1 cellular context compared by ENCODE assay signal in genomic region chr5:133025804-133026663, GRCh38.
TF ChIP-seq lines count a peak whose summit lies in the region.

Gene ZCCHC10 (minus strand): TSS chr5:133026549. CDS start chr5:133026537, 12 bp downstream.

TF ChIP-seq in HepG2, 621 proteins besides CTCF, POLR2A, EP300 and RAD21 (continued from another document and continues in another):
- TF ChIP-seq CREB1 (IDR thresholded peaks at IDR 0.05) (no peak), CREB1 (CRISPR knock-in tag; IDR thresholded peaks at IDR 0.05) (peak; percentile 33; the same call in 1 of the 2 replicates), KDM2A (CRISPR knock-in tag; IDR thresholded peaks at IDR 0.05; ENCODE audit: borderline replicate concordance, low read depth) (peak; percentile 87), CREB3 (CRISPR knock-in tag; IDR thresholded peaks at IDR 0.05) (no peak), SRSF1 (optimal IDR thresholded peaks at IDR 0.05; ENCODE audit: low read depth, low read length) (no peak), ZNF768 (CRISPR knock-in tag; IDR thresholded peaks at IDR 0.05) (peak; percentile 20; the same call in 1 of the 2 replicates), ZNF34 (CRISPR knock-in tag; IDR thresholded peaks at IDR 0.05; ENCODE audit: borderline replicate concordance) (no peak), SP140L (CRISPR knock-in tag; IDR thresholded peaks at IDR 0.05; ENCODE audit: borderline replicate concordance) (no peak), ZMAT3 (CRISPR knock-in tag; conservative IDR thresholded peaks at IDR 0.05) (peak; percentile 76; the same call in 1 of the 2 replicates), ZBTB46 (CRISPR knock-in tag; IDR thresholded peaks at IDR 0.05; ENCODE audit: borderline replicate concordance) (no peak), KDM5B (CRISPR knock-in tag; IDR thresholded peaks at IDR 0.05; ENCODE audit: borderline replicate concordance) (peak; percentile 74; the same call in 1 of the 2 replicates), FOXO4 (CRISPR knock-in tag; conservative IDR thresholded peaks at IDR 0.05) (no peak), REST (IDR thresholded peaks at IDR 0.05; ENCODE audit: borderline replicate concordance in 1 of 2, low read depth in 1 of 2, low read length in 2 of 2) (0 out of 4 replicates have a peak, but pooled peaks of 1 of the 2 experiments have one; percentile 33), TP53 (CRISPR knock-in tag; conservative IDR thresholded peaks at IDR 0.05) (no peak), ZMYM4 (CRISPR knock-in tag; IDR thresholded peaks at IDR 0.05) (0 out of 2 replicates have a peak, but pooled peaks have one; percentile 42), ARNT2 (CRISPR knock-in tag; IDR thresholded peaks at IDR 0.05; ENCODE audit: low read depth) (peak; percentile 69; the same call in 1 of the 2 replicates), MAFF (IDR thresholded peaks at IDR 0.05; ENCODE audit: low read depth, low read length) (no peak), ZNF672 (CRISPR knock-in tag; IDR thresholded peaks at IDR 0.05) (no peak), GZF1 (CRISPR knock-in tag; IDR thresholded peaks at IDR 0.05) (no peak), JUNB (CRISPR knock-in tag; IDR thresholded peaks at IDR 0.05; ENCODE audit: borderline replicate concordance) (no peak), ZNF256 (CRISPR knock-in tag; conservative IDR thresholded peaks at IDR 0.05) (no peak), NCOR1 (IDR thresholded peaks at IDR 0.05; ENCODE audit: borderline replicate concordance, low read length) (no peak), ZBTB44 (CRISPR knock-in tag; IDR thresholded peaks at IDR 0.05) (no peak), ZC3H13 (CRISPR knock-in tag; IDR thresholded peaks at IDR 0.05) (no peak), HIVEP1 (CRISPR knock-in tag; IDR thresholded peaks at IDR 0.05) (peak; percentile 75), ZNF224 (CRISPR knock-in tag; IDR thresholded peaks at IDR 0.05) (no peak), IRX3 (CRISPR knock-in tag; IDR thresholded peaks at IDR 0.05; ENCODE audit: borderline replicate concordance, low read depth) (no peak), NR1H2 (CRISPR knock-in tag; IDR thresholded peaks at IDR 0.05; ENCODE audit: borderline replicate concordance, low read depth) (no peak), ZFYVE20 (CRISPR knock-in tag; IDR thresholded peaks at IDR 0.05; ENCODE audit: borderline replicate concordance, low read depth) (no peak), SRSF4 (IDR thresholded peaks at IDR 0.05; ENCODE audit: low read depth, low read length, poor library complexity, severe bottlenecking) (no peak), PHF5A (CRISPR knock-in tag; IDR thresholded peaks at IDR 0.05; ENCODE audit: low read depth, unreplicated experiment) (no peak), HDAC6 (IDR thresholded peaks at IDR 0.05; ENCODE audit: low read depth, low read length) (no peak), SRY (CRISPR knock-in tag; IDR thresholded peaks at IDR 0.05) (no peak), BCL6 (CRISPR knock-in tag; IDR thresholded peaks at IDR 0.05) (no peak), SAFB2 (CRISPR knock-in tag; IDR thresholded peaks at IDR 0.05; ENCODE audit: borderline replicate concordance, low read depth) (no peak), ZNF678 (CRISPR knock-in tag; IDR thresholded peaks at IDR 0.05) (no peak), TBP (CRISPR knock-in tag; IDR thresholded peaks at IDR 0.05) (no peak), ZNF333 (CRISPR knock-in tag; IDR thresholded peaks at IDR 0.05; ENCODE audit: borderline replicate concordance) (peak; percentile 49; the same call in 1 of the 2 replicates), ZNF232 (CRISPR knock-in tag; IDR thresholded peaks at IDR 0.05; ENCODE audit: borderline replicate concordance) (no peak), NFIC (IDR thresholded peaks at IDR 0.05; ENCODE audit: low read length) (no peak), ZNF7 (CRISPR knock-in tag; IDR thresholded peaks at IDR 0.05) (no peak)
- TF ChIP-seq, protein P1, sequence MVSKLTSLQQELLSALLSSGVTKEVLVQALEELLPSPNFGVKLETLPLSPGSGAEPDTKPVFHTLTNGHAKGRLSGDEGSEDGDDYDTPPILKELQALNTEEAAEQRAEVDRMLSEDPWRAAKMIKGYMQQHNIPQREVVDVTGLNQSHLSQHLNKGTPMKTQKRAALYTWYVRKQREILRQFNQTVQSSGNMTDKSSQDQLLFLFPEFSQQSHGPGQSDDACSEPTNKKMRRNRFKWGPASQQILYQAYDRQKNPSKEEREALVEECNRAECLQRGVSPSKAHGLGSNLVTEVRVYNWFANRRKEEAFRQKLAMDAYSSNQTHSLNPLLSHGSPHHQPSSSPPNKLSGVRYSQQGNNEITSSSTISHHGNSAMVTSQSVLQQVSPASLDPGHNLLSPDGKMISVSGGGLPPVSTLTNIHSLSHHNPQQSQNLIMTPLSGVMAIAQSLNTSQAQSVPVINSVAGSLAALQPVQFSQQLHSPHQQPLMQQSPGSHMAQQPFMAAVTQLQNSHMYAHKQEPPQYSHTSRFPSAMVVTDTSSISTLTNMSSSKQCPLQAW (CRISPR knock-in tag; IDR thresholded peaks at IDR 0.05): peak; percentile 83; the same call in 1 of the 2 replicates
- TF ChIP-seq, protein P2, sequence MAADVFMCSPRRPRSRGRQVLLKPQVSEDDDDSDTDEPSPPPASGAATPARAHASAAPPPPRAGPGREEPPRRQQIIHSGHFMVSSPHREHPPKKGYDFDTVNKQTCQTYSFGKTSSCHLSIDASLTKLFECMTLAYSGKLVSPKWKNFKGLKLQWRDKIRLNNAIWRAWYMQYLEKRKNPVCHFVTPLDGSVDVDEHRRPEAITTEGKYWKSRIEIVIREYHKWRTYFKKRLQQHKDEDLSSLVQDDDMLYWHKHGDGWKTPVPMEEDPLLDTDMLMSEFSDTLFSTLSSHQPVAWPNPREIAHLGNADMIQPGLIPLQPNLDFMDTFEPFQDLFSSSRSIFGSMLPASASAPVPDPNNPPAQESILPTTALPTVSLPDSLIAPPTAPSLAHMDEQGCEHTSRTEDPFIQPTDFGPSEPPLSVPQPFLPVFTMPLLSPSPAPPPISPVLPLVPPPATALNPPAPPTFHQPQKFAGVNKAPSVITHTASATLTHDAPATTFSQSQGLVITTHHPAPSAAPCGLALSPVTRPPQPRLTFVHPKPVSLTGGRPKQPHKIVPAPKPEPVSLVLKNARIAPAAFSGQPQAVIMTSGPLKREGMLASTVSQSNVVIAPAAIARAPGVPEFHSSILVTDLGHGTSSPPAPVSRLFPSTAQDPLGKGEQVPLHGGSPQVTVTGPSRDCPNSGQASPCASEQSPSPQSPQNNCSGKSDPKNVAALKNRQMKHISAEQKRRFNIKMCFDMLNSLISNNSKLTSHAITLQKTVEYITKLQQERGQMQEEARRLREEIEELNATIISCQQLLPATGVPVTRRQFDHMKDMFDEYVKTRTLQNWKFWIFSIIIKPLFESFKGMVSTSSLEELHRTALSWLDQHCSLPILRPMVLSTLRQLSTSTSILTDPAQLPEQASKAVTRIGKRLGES (CRISPR knock-in tag; IDR thresholded peaks at IDR 0.05; ENCODE audit: borderline replicate concordance): no peak
- TF ChIP-seq, protein P3, sequence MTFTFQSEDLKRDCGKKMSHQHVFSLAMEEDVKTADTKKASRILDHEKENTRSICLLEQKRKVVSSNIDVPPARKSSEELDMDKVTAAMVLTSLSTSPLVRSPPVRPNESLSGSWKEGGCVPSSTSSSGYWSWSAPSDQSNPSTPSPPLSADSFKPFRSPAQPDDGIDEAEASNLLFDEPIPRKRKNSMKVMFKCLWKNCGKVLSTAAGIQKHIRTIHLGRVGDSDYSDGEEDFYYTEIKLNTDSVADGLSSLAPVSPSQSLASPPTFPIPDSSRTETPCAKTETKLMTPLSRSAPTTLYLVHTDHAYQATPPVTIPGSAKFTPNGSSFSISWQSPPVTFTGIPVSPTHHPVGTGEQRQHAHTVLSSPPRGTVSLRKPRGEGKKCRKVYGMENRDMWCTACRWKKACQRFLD (CRISPR knock-in tag; IDR thresholded peaks at IDR 0.05; ENCODE audit: borderline replicate concordance): peak; percentile 58; the same call in 1 of the 2 replicates
- TF ChIP-seq, protein P4, sequence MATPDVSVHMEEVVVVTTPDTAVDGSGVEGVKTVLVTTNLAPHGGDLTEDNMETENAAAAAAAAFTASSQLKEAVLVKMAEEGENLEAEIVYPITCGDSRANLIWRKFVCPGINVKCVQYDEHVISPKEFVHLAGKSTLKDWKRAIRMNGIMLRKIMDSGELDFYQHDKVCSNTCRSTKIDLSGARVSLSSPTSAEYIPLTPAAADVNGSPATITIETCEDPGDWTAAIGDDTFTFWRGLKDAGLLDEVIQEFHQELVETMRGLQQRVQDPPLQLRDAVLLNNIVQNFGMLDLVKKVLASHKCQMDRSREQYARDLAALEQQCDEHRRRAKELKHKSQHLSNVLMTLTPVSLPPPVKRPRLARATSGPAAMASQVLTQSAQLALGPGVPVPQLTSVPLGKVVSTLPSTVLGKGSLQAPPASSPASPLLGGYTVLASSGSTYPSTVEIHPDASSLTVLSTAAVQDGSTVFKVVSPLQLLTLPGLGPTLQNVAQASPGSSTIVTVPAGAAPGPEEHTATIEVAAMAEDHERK (CRISPR knock-in tag; IDR thresholded peaks at IDR 0.05; ENCODE audit: low read depth): no peak
